Comparison of ENCODE assay signal across 17 cellular contexts in the genomic region with DNA sequence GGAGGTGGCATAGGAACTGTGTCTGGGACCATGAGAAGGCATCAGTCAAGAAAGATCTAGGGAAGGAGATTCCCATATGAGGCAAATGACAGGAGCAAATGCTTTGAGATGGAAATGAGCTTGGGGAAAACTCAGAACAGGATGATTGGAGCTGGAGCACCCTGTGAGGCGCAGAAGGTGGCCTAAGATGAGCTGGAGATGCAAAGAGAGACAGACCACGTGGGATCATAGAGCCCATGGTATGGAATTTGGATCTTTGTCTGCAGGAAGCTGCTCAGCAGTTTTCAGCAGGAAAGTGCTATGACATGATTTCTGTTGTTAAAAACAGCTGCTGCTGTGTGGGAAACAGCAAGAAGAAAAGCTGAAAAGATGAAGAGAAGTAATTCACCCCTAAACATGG.
"Had no signal": no experiment of that assay in that cellular context is flagged by ENCODE, and none has a peak within 500 bp of the region (broad histone marks: within the 10 kb centered on the region; RNA-seq: fewer than 3 reads in every experiment).

No MANE protein-coding gene starts in this region.

- H3K27me3 ChIP-seq: body of pancreas, hepatocyte had no signal

- H3K36me3 Mint-ChIP-seq: activated naive CD4-positive, alpha-beta T cell treated with anti-CD3 and anti-CD28 coated beads, Interleukin-2, amount 50 U/mL, for 24 hours; T-cell had no signal

- DNase-seq: activated gamma-delta T cell treated with Interleukin-2 at 50 U/mL for 16 hours; activated T-cell treated with anti-CD3 and anti-CD28 coated beads, Interleukin-2, amount 50 U/mL, for 1 hour; anterior cingulate cortex; body of pancreas; effector CD4-positive, alpha-beta T cell; erythroblast; foreskin fibroblast; left ventricle myocardium superior; occipital lobe; stimulated activated CD4-positive, alpha-beta T cell treated with anti-CD3 and anti-CD28 coated beads, Interleukin-4, amount 100 ng/mL, for 24 hours; stimulated activated naive CD4-positive, alpha-beta T cell treated with Interleukin-2 at 50 U/mL for 16 hours; T-cell had no signal

- H3K9me3 Mint-ChIP-seq: activated naive CD4-positive, alpha-beta T cell treated with anti-CD3 and anti-CD28 coated beads, Interleukin-2, amount 50 U/mL, for 24 hours; neural crest cell; T-helper 2 cell treated with Interferon-gamma antibody and Interleukin-4, amounts not matched to agents 5 μg/mL and 100 μg/mL, for 36 hours had no signal

- H3K27ac ChIP-seq: body of pancreas, hepatocyte, thoracic aorta had no signal

- H3K4me2 ChIP-seq: hepatocyte had no signal

- H3K27ac Mint-ChIP-seq: activated naive CD4-positive, alpha-beta T cell treated with anti-CD3 and anti-CD28 coated beads, Interleukin-2, amount 50 U/mL, for 24 hours; T-cell; T-helper 2 cell treated with Interferon-gamma antibody and Interleukin-4, amounts not matched to agents 5 μg/mL and 100 μg/mL, for 36 hours had no signal

- H3K4me3 ChIP-seq: body of pancreas, hepatocyte, thoracic aorta had no signal

- H2AFZ ChIP-seq: hepatocyte had no signal

- H3K9me3 ChIP-seq: body of pancreas, thoracic aorta had no signal

- H3K4me3 Mint-ChIP-seq: activated naive CD4-positive, alpha-beta T cell treated with anti-CD3 and anti-CD28 coated beads, Interleukin-2, amount 50 U/mL, for 24 hours; neural crest cell; T-cell; T-helper 2 cell treated with Interferon-gamma antibody and Interleukin-4, amounts not matched to agents 5 μg/mL and 100 μg/mL, for 36 hours had no signal

- H3K36me3 ChIP-seq: thoracic aorta had no signal

- ATAC-seq: body of pancreas, left ventricle myocardium superior, T-cell had no signal
